11 cellular contexts compared by ENCODE assay signal in genomic region chr7:30459591-30460245, GRCh38. TPM values are rescaled to one million over a fixed set of nuclear protein-coding genes. Genes with fewer than 3 reads are reported as not detected.
A peak's percentile ranks its signal among the peaks of the same experiment; 100 is the strongest.
DNase-seq lines count a peak whose midpoint lies in the region; ATAC-seq and TF ChIP-seq lines count a peak whose summit lies in the region.
"Had no signal": no experiment of that assay in that cellular context is flagged by ENCODE, and none has a peak within 500 bp of the region (broad histone marks: within the 10 kb centered on the region; RNA-seq: fewer than 3 reads in every experiment).

No MANE protein-coding gene starts in this region.

- DNase-seq in ELF-1 (ENCODE audit: low read depth, low spot score) (peak; percentile 49), adrenal gland (peak in 6 of 7 donors; percentile 47 to 80 (median 55)), right cardiac atrium (peak in 2 of 3 donors; percentile 77 to 86), spleen (no peak), activated gamma-delta T cell treated with Interleukin-2 at 50 U/mL for 16 hours (no peak), NCI-H146 (lab: John Stamatoyannopoulos, UW) (no peak), medulla oblongata (ENCODE audit: extremely low spot score) (no peak)
- DNase-seq in activated CD4-positive, CD25-positive, alpha-beta regulatory T cell treated with anti-CD3 and anti-CD28 coated beads, Interleukin-2, amount 50 U/mL, for 72 hours = no peak
- DNase-seq: right lobe of liver, T-helper 1 cell had no signal

- peak overlapping the region in 2 of 5 donors; percentile 66 to 74 for H3K27ac ChIP-seq in adrenal gland
- H3K27ac ChIP-seq in right cardiac atrium (ENCODE audit: low read length) = peak overlapping the region; percentile 3
- peak overlapping the region in 6 of 8 donors; percentile 36 to 63 (median 54) for H3K27ac ChIP-seq in spleen
- H3K27ac ChIP-seq: cardiac muscle cell, right lobe of liver had no signal

- no peaks in the 10 kb centered on the region for H3K27me3 ChIP-seq in adrenal gland
- no peaks in the 10 kb centered on the region for H3K27me3 ChIP-seq in right cardiac atrium (ENCODE audit: control insufficient read depth, insufficient read depth)
- no peaks in the 10 kb centered on the region for H3K27me3 ChIP-seq in spleen (replicated peaks in 1 of 7)
- H3K27me3 ChIP-seq: cardiac muscle cell, right lobe of liver had no signal

- H3K4me3 ChIP-seq in adrenal gland (no peak overlapping the region), right cardiac atrium (ENCODE audit: low read length) (no peak overlapping the region), spleen (no peak overlapping the region)
- H3K4me3 ChIP-seq: cardiac muscle cell, right lobe of liver had no signal

- H3K4me1 ChIP-seq in adrenal gland (replicated peaks in 1 of 2) (peaks cover 0 to 38% of the 10 kb centered on the region in 2 donors), right cardiac atrium (ENCODE audit: control insufficient read depth, insufficient read depth, low read length) (peaks cover 11% of the 10 kb centered on the region), spleen (peaks cover 12 to 67% (median 35%) of the 10 kb centered on the region in 6 donors)

- intact Hi-C loops in adrenal gland (cut with DNase I) = no loop called here
- intact Hi-C loops in right cardiac atrium (cut with DNase I) = no loop called here
- intact Hi-C loops in spleen (cut with DNase I; ENCODE audit: low total_unique reads) = no loop called here

- TF ChIP-seq CTCF in adrenal gland (IDR thresholded peaks at IDR 0.05) (no peak), spleen (IDR thresholded peaks at IDR 0.05 in 8 of 11, conservative IDR thresholded peaks at IDR 0.05 in 3 of 11) (no peak)

- no peak for TF ChIP-seq POLR2A in adrenal gland (IDR thresholded peaks at IDR 0.05)
- TF ChIP-seq POLR2A in spleen (IDR thresholded peaks at IDR 0.05) = no peak

- peaks cover 0 to 17% of the 10 kb centered on the region in 2 donors for H3K36me3 ChIP-seq in adrenal gland (replicated peaks in 1 of 2)
- H3K36me3 ChIP-seq in spleen = peaks cover 2 to 88% (median 36%) of the 10 kb centered on the region in 6 donors
- H3K36me3 ChIP-seq: right lobe of liver had no signal

- H3K9me3 ChIP-seq in adrenal gland (replicated peaks in 1 of 3) = no peaks in the 10 kb centered on the region
- no peaks in the 10 kb centered on the region for H3K9me3 ChIP-seq in right cardiac atrium (ENCODE audit: control insufficient read depth, low read length)
- H3K9me3 ChIP-seq in spleen = no peaks in the 10 kb centered on the region
- H3K9me3 ChIP-seq: right lobe of liver had no signal

- ATAC-seq in right cardiac atrium = peak; percentile 41 to 76

- 50 to 64% (median 56%) methylated on average over 9 of the region's 9 CpGs for WGBS in adrenal gland, 4 donors
- 39% methylated on average over 9 of the region's 9 CpGs for WGBS in right cardiac atrium
- 53 to 87% (median 65%) methylated on average over 9 of the region's 9 CpGs for WGBS in spleen, 5 donors

RNA-seq across cellular contexts. Expression of gene NOD1, which starts 18.9 kb away (rescaled TPM):
- 10 to 100 TPM in 1 of 8 donors, 1 to 10 TPM in 7; 4.1 to 11.2 (median 7.2) TPM for total RNA-seq in adrenal gland
- polyA plus RNA-seq in adrenal gland = 10 to 100 TPM in 2 of 3 donors, 1 to 10 TPM in 1; 5.0 to 18.0 (median 10.9) TPM
- total RNA-seq in right cardiac atrium = 10 to 100 TPM; 11.5 to 15.5 (median 12.2) TPM
- 8.6 TPM for polyA plus RNA-seq in right cardiac atrium
- total RNA-seq in spleen = 10 to 100 TPM; 27.8 to 40.8 (median 37.7) TPM
- polyA plus RNA-seq in spleen = 10 to 100 TPM; 11.0 to 27.9 (median 21.9) TPM

RNA-seq across cellular contexts. Expression of gene GGCT, which starts 44.9 kb away (rescaled TPM):
- total RNA-seq in adrenal gland (10 to 100 TPM; 18.6 to 62.6 (median 37.4) TPM), right cardiac atrium (10 to 100 TPM; 21.2 to 25.1 (median 22.2) TPM), spleen (10 to 100 TPM; 13.8 to 26.9 (median 18.1) TPM)
- polyA plus RNA-seq in adrenal gland (10 to 100 TPM; 58.3 to 67.8 (median 58.5) TPM), right cardiac atrium (41.0 TPM), spleen (10 to 100 TPM; 37.6 to 53.0 (median 50.7) TPM)

Comparison
In these comparisons a context has a peak if more than half of its experiments do, and no peak if none do; other contexts are left out.
1. DNase-seq: peak in ELF-1 (single experiment), adrenal gland (6 of 7) and right cardiac atrium (2 of 3); none in spleen (single experiment), activated gamma-delta T cell treated with Interleukin-2 at 50 U/mL for 16 hours (single experiment), activated CD4-positive, CD25-positive, alpha-beta regulatory T cell treated with anti-CD3 and anti-CD28 coated beads, Interleukin-2, amount 50 U/mL, for 72 hours (single experiment), NCI-H146 (single experiment) and medulla oblongata (single experiment).